11 cellular contexts compared by ENCODE assay signal in genomic region chr7:108053250-108053649, GRCh38.
"Had no signal": no experiment of that assay in that cellular context is flagged by ENCODE, and none has a peak within 500 bp of the region (broad histone marks: within the 10 kb centered on the region; RNA-seq: fewer than 3 reads in every experiment).

No MANE protein-coding gene starts in this region.

- H3K9ac ChIP-seq: GM23248 had no signal

- H3K4me3 Mint-ChIP-seq: GM23338, H9, HFFc6 had no signal

- ATAC-seq: GM23338, HCT116 had no signal

- H3K36me3 ChIP-seq: HAP-1 had no signal

- H3K4me2 ChIP-seq: GM23338 had no signal

- H3K27ac ChIP-seq: GM23248 had no signal

- FAIRE-seq: H1, H54 had no signal

- H3K9me3 Mint-ChIP-seq: GM23338, H9, HFFc6 had no signal

- DNase-seq: GM23248, GOT3, H7, H9, HCEC 1CT, HFFc6 had no signal

- H2AFZ ChIP-seq: GM23248 had no signal

- H3K9me3 ChIP-seq: HAP-1 had no signal

- H3K4me1 ChIP-seq: HAP-1 had no signal

- H3K4me3 ChIP-seq: GM23248, GM23338, HAP-1 had no signal

- H3K27ac Mint-ChIP-seq: GM23338, H9, HFFc6 had no signal
